1 cellular context compared by ENCODE assay signal in genomic region chr11:46611526-46612304, GRCh38.
A peak's percentile ranks its signal among the peaks of the same experiment; 100 is the strongest.
TF ChIP-seq lines count a peak whose summit lies in the region.

No MANE protein-coding gene starts in this region.

TF ChIP-seq in K562, 482 proteins besides CTCF, POLR2A, EP300 and RAD21 (continued from another document and continues in another):
- TF ChIP-seq TAF9B (IDR thresholded peaks at IDR 0.05; ENCODE audit: partially characterized antibody) (no peak), LCOR (CRISPR knock-in tag; IDR thresholded peaks at IDR 0.05) (no peak), TAL1 (IDR thresholded peaks at IDR 0.05) (peak; percentile 77), ZNF511 (CRISPR knock-in tag; IDR thresholded peaks at IDR 0.05) (no peak), FIP1L1 (IDR thresholded peaks at IDR 0.05; ENCODE audit: low read depth, low read length, poor library complexity, severe bottlenecking) (no peak), ZNF644 (tag; IDR thresholded peaks at IDR 0.05; ENCODE audit: low read depth) (0 out of 2 replicates have a peak, but pooled peaks have one; percentile 32), CHCHD3 (CRISPR knock-in tag; IDR thresholded peaks at IDR 0.05) (no peak), PHB2 (IDR thresholded peaks at IDR 0.05; ENCODE audit: low read depth) (no peak), BACH1 (tag; IDR thresholded peaks at IDR 0.05) (no peak), MEF2D (tag; conservative IDR thresholded peaks at IDR 0.05; ENCODE audit: low read depth) (no peak), PRMT5 (CRISPR knock-in tag; IDR thresholded peaks at IDR 0.05) (no peak), SMARCC2 (IDR thresholded peaks at IDR 0.05; ENCODE audit: low read depth) (no peak), ZNF217 (CRISPR knock-in tag; IDR thresholded peaks at IDR 0.05) (no peak), STAT6 (CRISPR knock-in tag; IDR thresholded peaks at IDR 0.05) (no peak), YBX1 (IDR thresholded peaks at IDR 0.05) (no peak), SRSF3 (IDR thresholded peaks at IDR 0.05; ENCODE audit: insufficient read depth, low read length) (no peak), BRF2 (IDR thresholded peaks at IDR 0.05; ENCODE audit: borderline replicate concordance, insufficient read depth, insufficient read length) (no peak), ZFX (CRISPR knock-in tag; IDR thresholded peaks at IDR 0.05) (no peak), E4F1 (CRISPR knock-in tag; IDR thresholded peaks at IDR 0.05; ENCODE audit: borderline replicate concordance) (no peak), ZNF232 (CRISPR knock-in tag; IDR thresholded peaks at IDR 0.05) (no peak), NEUROD1 (IDR thresholded peaks at IDR 0.05; ENCODE audit: borderline replicate concordance, low read depth, low read length, partially characterized antibody) (no peak), ELK1 (CRISPR knock-in tag; IDR thresholded peaks at IDR 0.05) (no peak), L3MBTL2 (IDR thresholded peaks at IDR 0.05) (no peak; the same call in 1 of the 2 replicates), BRD4 (IDR thresholded peaks at IDR 0.05) (no peak), EZH2 (IDR thresholded peaks at IDR 0.05; ENCODE audit: borderline replicate concordance, low read depth, low read length) (no peak), CBX2 (IDR thresholded peaks at IDR 0.05; ENCODE audit: insufficient read depth, low read length, poor library complexity, severe bottlenecking) (no peak), CEBPG (CRISPR knock-in tag; IDR thresholded peaks at IDR 0.05) (no peak), CEBPG (tag; conservative IDR thresholded peaks at IDR 0.05 in 1 of 2, IDR thresholded peaks at IDR 0.05 in 1 of 2) (no peak), THRA (IDR thresholded peaks at IDR 0.05) (no peak), ETS1 (conservative IDR thresholded peaks at IDR 0.05; ENCODE audit: control insufficient read depth, low read depth, low read length) (no peak), HNRNPUL1 (IDR thresholded peaks at IDR 0.05; ENCODE audit: low read length) (no peak), MNT (conservative IDR thresholded peaks at IDR 0.05) (peak; percentile 31 to 47; a peak in 1 of 4 replicates), CBX5 (IDR thresholded peaks at IDR 0.05; ENCODE audit: borderline replicate concordance, low read depth) (no peak), ZNF197 (CRISPR knock-in tag; IDR thresholded peaks at IDR 0.05; ENCODE audit: low read depth) (no peak), ZKSCAN8 (CRISPR knock-in tag; IDR thresholded peaks at IDR 0.05) (no peak), GTF2A2 (tag; IDR thresholded peaks at IDR 0.05) (no peak), GATAD2A (IDR thresholded peaks at IDR 0.05) (no peak), U2AF1 (optimal IDR thresholded peaks at IDR 0.05; ENCODE audit: low read depth, low read length) (no peak), NFYB (IDR thresholded peaks at IDR 0.05; ENCODE audit: extremely low read depth, insufficient read length) (no peak), JUN (IDR thresholded peaks at IDR 0.05; ENCODE audit: borderline replicate concordance, low read depth, low read length) (peak; percentile 65; the same call in 1 of the 2 replicates), JUN (CRISPR knock-in tag; IDR thresholded peaks at IDR 0.05; ENCODE audit: borderline replicate concordance) (no peak), RBBP5 (IDR thresholded peaks at IDR 0.05; ENCODE audit: borderline replicate concordance, insufficient read depth, low read length, poor library complexity, severe bottlenecking) (no peak), POLR2AphosphoS2 (IDR thresholded peaks at IDR 0.05; ENCODE audit: low read length) (no peak), SMAD1 (IDR thresholded peaks at IDR 0.05; ENCODE audit: low read depth, low read length, partially characterized antibody) (no peak), NCOA6 (IDR thresholded peaks at IDR 0.05) (no peak), FOXP4 (CRISPR knock-in tag; IDR thresholded peaks at IDR 0.05; ENCODE audit: borderline replicate concordance) (no peak), ZNF583 (CRISPR knock-in tag; IDR thresholded peaks at IDR 0.05) (no peak), HMBOX1 (IDR thresholded peaks at IDR 0.05) (peak; percentile 52; the same call in 1 of the 2 replicates), SRF (CRISPR knock-in tag; IDR thresholded peaks at IDR 0.05) (no peak), FOSL1 (tag; conservative IDR thresholded peaks at IDR 0.05) (peak; percentile 71), ZC3H4 (CRISPR knock-in tag; IDR thresholded peaks at IDR 0.05; ENCODE audit: borderline replicate concordance) (no peak), E2F3 (CRISPR knock-in tag; IDR thresholded peaks at IDR 0.05) (no peak), CC2D1A (IDR thresholded peaks at IDR 0.05) (no peak), ARID3B (CRISPR knock-in tag; IDR thresholded peaks at IDR 0.05; ENCODE audit: borderline replicate concordance) (no peak), RBM22 (IDR thresholded peaks at IDR 0.05; ENCODE audit: low read depth, low read length, poor library complexity, severe bottlenecking) (no peak)
